1 cellular context compared by ENCODE assay signal in genomic region chr5:112160652-112161391, GRCh38.
A peak's percentile ranks its signal among the peaks of the same experiment; 100 is the strongest.
TF ChIP-seq lines count a peak whose summit lies in the region.

No MANE protein-coding gene starts in this region.

TF ChIP-seq in K562, 482 proteins besides CTCF, POLR2A, EP300 and RAD21 (continued from another document and continues in another):
- TF ChIP-seq, protein P1, sequence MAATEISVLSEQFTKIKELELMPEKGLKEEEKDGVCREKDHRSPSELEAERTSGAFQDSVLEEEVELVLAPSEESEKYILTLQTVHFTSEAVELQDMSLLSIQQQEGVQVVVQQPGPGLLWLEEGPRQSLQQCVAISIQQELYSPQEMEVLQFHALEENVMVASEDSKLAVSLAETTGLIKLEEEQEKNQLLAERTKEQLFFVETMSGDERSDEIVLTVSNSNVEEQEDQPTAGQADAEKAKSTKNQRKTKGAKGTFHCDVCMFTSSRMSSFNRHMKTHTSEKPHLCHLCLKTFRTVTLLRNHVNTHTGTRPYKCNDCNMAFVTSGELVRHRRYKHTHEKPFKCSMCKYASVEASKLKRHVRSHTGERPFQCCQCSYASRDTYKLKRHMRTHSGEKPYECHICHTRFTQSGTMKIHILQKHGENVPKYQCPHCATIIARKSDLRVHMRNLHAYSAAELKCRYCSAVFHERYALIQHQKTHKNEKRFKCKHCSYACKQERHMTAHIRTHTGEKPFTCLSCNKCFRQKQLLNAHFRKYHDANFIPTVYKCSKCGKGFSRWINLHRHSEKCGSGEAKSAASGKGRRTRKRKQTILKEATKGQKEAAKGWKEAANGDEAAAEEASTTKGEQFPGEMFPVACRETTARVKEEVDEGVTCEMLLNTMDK (IDR thresholded peaks at IDR 0.05; ENCODE audit: borderline replicate concordance, insufficient read depth, low read depth, low read length, poor library complexity, severe bottlenecking) = peak; percentile 90
- TF ChIP-seq, protein P2, sequence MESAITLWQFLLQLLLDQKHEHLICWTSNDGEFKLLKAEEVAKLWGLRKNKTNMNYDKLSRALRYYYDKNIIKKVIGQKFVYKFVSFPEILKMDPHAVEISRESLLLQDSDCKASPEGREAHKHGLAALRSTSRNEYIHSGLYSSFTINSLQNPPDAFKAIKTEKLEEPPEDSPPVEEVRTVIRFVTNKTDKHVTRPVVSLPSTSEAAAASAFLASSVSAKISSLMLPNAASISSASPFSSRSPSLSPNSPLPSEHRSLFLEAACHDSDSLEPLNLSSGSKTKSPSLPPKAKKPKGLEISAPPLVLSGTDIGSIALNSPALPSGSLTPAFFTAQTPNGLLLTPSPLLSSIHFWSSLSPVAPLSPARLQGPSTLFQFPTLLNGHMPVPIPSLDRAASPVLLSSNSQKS (CRISPR knock-in tag; IDR thresholded peaks at IDR 0.05) = no peak
- TF ChIP-seq, protein P3, sequence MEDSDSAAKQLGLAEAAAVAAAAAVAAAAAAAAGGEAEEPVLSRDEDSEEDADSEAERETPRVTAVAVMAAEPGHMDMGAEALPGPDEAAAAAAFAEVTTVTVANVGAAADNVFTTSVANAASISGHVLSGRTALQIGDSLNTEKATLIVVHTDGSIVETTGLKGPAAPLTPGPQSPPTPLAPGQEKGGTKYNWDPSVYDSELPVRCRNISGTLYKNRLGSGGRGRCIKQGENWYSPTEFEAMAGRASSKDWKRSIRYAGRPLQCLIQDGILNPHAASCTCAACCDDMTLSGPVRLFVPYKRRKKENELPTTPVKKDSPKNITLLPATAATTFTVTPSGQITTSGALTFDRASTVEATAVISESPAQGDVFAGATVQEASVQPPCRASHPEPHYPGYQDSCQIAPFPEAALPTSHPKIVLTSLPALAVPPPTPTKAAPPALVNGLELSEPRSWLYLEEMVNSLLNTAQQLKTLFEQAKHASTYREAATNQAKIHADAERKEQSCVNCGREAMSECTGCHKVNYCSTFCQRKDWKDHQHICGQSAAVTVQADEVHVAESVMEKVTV (CRISPR knock-in tag; IDR thresholded peaks at IDR 0.05) = peak; percentile 65
- TF ChIP-seq ZNF253 (CRISPR knock-in tag; conservative IDR thresholded peaks at IDR 0.05) = no peak
- no peak for TF ChIP-seq DDX20 (tag; IDR thresholded peaks at IDR 0.05; ENCODE audit: low read depth)
- TF ChIP-seq RFX1 (IDR thresholded peaks at IDR 0.05) = no peak; the same call in 1 of the 2 replicates
- TF ChIP-seq ZNF347 (CRISPR knock-in tag; IDR thresholded peaks at IDR 0.05; ENCODE audit: low read depth) = no peak
- no peak for TF ChIP-seq BACH1 (tag; IDR thresholded peaks at IDR 0.05)
- peak; percentile 82 for TF ChIP-seq RNF2 (IDR thresholded peaks at IDR 0.05)
- peak; percentile 77 for TF ChIP-seq HCFC1 (IDR thresholded peaks at IDR 0.05; ENCODE audit: low read depth, low read length)
- peak; percentile 92 for TF ChIP-seq PCBP1 (IDR thresholded peaks at IDR 0.05; ENCODE audit: low read depth, low read length, poor library complexity, severe bottlenecking)
- TF ChIP-seq SREBF1 (IDR thresholded peaks at IDR 0.05; ENCODE audit: borderline replicate concordance, low read depth, low read length) = peak; percentile 99
- TF ChIP-seq ELF2 (CRISPR knock-in tag; IDR thresholded peaks at IDR 0.05) = no peak; the same call in 1 of the 2 replicates
- TF ChIP-seq, protein P4, sequence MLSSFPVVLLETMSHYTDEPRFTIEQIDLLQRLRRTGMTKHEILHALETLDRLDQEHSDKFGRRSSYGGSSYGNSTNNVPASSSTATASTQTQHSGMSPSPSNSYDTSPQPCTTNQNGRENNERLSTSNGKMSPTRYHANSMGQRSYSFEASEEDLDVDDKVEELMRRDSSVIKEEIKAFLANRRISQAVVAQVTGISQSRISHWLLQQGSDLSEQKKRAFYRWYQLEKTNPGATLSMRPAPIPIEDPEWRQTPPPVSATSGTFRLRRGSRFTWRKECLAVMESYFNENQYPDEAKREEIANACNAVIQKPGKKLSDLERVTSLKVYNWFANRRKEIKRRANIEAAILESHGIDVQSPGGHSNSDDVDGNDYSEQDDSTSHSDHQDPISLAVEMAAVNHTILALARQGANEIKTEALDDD (IDR thresholded peaks at IDR 0.05) = no peak
- TF ChIP-seq, protein P5, sequence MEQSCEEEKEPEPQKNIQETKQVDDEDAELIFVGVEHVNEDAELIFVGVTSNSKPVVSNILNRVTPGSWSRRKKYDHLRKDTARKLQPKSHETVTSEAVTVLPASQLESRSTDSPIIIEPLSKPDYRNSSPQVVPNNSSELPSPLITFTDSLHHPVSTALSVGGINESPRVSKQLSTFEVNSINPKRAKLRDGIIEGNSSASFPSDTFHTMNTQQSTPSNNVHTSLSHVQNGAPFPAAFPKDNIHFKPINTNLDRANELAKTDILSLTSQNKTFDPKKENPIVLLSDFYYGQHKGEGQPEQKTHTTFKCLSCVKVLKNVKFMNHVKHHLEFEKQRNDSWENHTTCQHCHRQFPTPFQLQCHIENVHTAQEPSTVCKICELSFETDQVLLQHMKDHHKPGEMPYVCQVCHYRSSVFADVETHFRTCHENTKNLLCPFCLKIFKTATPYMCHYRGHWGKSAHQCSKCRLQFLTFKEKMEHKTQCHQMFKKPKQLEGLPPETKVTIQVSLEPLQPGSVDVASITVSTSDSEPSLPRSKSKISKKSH (CRISPR knock-in tag; IDR thresholded peaks at IDR 0.05) = no peak
- TF ChIP-seq MYBL2 (IDR thresholded peaks at IDR 0.05; ENCODE audit: low read depth) = no peak
- no peak for TF ChIP-seq MYBL2 (CRISPR knock-in tag; IDR thresholded peaks at IDR 0.05; ENCODE audit: borderline replicate concordance)
- no peak for TF ChIP-seq SMAD4 (CRISPR knock-in tag; conservative IDR thresholded peaks at IDR 0.05)
- TF ChIP-seq TAL1 (IDR thresholded peaks at IDR 0.05) = no peak
- peak; percentile 85 for TF ChIP-seq PHF20 (IDR thresholded peaks at IDR 0.05; ENCODE audit: partially characterized antibody)
- peak; percentile 48 for TF ChIP-seq NFIC (IDR thresholded peaks at IDR 0.05)
- TF ChIP-seq ZC3H8 (IDR thresholded peaks at IDR 0.05) = no peak
- TF ChIP-seq TOE1 (IDR thresholded peaks at IDR 0.05; ENCODE audit: borderline replicate concordance) = peak; percentile 90
- TF ChIP-seq TOE1 (CRISPR knock-in tag; IDR thresholded peaks at IDR 0.05; ENCODE audit: borderline replicate concordance, low read depth) = peak; percentile 60; the same call in 1 of the 2 replicates
- TF ChIP-seq KLF16 (IDR thresholded peaks at IDR 0.05) = peak; percentile 73
- TF ChIP-seq IRF2 (CRISPR knock-in tag; IDR thresholded peaks at IDR 0.05) = no peak
- TF ChIP-seq HDAC8 (tag; IDR thresholded peaks at IDR 0.05) = no peak
- TF ChIP-seq ZNF76 (CRISPR knock-in tag; IDR thresholded peaks at IDR 0.05; ENCODE audit: borderline replicate concordance) = no peak
- no peak for TF ChIP-seq DIDO1 (tag; IDR thresholded peaks at IDR 0.05; ENCODE audit: low read depth)
- TF ChIP-seq, protein P6, sequence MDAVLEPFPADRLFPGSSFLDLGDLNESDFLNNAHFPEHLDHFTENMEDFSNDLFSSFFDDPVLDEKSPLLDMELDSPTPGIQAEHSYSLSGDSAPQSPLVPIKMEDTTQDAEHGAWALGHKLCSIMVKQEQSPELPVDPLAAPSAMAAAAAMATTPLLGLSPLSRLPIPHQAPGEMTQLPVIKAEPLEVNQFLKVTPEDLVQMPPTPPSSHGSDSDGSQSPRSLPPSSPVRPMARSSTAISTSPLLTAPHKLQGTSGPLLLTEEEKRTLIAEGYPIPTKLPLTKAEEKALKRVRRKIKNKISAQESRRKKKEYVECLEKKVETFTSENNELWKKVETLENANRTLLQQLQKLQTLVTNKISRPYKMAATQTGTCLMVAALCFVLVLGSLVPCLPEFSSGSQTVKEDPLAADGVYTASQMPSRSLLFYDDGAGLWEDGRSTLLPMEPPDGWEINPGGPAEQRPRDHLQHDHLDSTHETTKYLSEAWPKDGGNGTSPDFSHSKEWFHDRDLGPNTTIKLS (IDR thresholded peaks at IDR 0.05; ENCODE audit: borderline replicate concordance, low read depth) = no peak
- peak; percentile 98 for TF ChIP-seq SUPT5H (IDR thresholded peaks at IDR 0.05)
- no peak for TF ChIP-seq XRCC3 (IDR thresholded peaks at IDR 0.05)
- no peak for TF ChIP-seq ZBTB8A (IDR thresholded peaks at IDR 0.05; ENCODE audit: partially characterized antibody)
- TF ChIP-seq, protein P7, sequence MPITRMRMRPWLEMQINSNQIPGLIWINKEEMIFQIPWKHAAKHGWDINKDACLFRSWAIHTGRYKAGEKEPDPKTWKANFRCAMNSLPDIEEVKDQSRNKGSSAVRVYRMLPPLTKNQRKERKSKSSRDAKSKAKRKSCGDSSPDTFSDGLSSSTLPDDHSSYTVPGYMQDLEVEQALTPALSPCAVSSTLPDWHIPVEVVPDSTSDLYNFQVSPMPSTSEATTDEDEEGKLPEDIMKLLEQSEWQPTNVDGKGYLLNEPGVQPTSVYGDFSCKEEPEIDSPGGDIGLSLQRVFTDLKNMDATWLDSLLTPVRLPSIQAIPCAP (CRISPR knock-in tag; IDR thresholded peaks at IDR 0.05; ENCODE audit: borderline replicate concordance) = no peak
- TF ChIP-seq REST (CRISPR knock-in tag; IDR thresholded peaks at IDR 0.05; ENCODE audit: low read depth) = 0 out of 2 replicates have a peak, but pooled peaks have one; percentile 19
- TF ChIP-seq, protein P8, sequence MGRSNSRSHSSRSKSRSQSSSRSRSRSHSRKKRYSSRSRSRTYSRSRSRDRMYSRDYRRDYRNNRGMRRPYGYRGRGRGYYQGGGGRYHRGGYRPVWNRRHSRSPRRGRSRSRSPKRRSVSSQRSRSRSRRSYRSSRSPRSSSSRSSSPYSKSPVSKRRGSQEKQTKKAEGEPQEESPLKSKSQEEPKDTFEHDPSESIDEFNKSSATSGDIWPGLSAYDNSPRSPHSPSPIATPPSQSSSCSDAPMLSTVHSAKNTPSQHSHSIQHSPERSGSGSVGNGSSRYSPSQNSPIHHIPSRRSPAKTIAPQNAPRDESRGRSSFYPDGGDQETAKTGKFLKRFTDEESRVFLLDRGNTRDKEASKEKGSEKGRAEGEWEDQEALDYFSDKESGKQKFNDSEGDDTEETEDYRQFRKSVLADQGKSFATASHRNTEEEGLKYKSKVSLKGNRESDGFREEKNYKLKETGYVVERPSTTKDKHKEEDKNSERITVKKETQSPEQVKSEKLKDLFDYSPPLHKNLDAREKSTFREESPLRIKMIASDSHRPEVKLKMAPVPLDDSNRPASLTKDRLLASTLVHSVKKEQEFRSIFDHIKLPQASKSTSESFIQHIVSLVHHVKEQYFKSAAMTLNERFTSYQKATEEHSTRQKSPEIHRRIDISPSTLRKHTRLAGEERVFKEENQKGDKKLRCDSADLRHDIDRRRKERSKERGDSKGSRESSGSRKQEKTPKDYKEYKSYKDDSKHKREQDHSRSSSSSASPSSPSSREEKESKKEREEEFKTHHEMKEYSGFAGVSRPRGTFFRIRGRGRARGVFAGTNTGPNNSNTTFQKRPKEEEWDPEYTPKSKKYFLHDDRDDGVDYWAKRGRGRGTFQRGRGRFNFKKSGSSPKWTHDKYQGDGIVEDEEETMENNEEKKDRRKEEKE (IDR thresholded peaks at IDR 0.05; ENCODE audit: borderline replicate concordance in 1 of 2, control insufficient read depth in 1 of 2, low read depth in 2 of 2, low read length in 1 of 2) = peak; percentile 75 to 94; a peak in 3 of 4 replicates
- TF ChIP-seq KDM1A (IDR thresholded peaks at IDR 0.05) = no peak
- TF ChIP-seq JUND (IDR thresholded peaks at IDR 0.05; ENCODE audit: borderline replicate concordance, low read depth, low read length) = peak; percentile 100
- no peak; the same call in 2 of the 3 replicates for TF ChIP-seq JUND (tag; IDR thresholded peaks at IDR 0.05; ENCODE audit: borderline replicate concordance, low read depth, low read length)
- no peak for TF ChIP-seq RBM15 (IDR thresholded peaks at IDR 0.05; ENCODE audit: insufficient read depth, low read length)
- no peak for TF ChIP-seq MEIS2 (IDR thresholded peaks at IDR 0.05; ENCODE audit: partially characterized antibody)
- no peak for TF ChIP-seq TAF15 (IDR thresholded peaks at IDR 0.05; ENCODE audit: low read depth, low read length)
- TF ChIP-seq ZC3H4 (CRISPR knock-in tag; IDR thresholded peaks at IDR 0.05; ENCODE audit: borderline replicate concordance) = no peak
- TF ChIP-seq BCOR (IDR thresholded peaks at IDR 0.05) = no peak
- TF ChIP-seq, protein P9, sequence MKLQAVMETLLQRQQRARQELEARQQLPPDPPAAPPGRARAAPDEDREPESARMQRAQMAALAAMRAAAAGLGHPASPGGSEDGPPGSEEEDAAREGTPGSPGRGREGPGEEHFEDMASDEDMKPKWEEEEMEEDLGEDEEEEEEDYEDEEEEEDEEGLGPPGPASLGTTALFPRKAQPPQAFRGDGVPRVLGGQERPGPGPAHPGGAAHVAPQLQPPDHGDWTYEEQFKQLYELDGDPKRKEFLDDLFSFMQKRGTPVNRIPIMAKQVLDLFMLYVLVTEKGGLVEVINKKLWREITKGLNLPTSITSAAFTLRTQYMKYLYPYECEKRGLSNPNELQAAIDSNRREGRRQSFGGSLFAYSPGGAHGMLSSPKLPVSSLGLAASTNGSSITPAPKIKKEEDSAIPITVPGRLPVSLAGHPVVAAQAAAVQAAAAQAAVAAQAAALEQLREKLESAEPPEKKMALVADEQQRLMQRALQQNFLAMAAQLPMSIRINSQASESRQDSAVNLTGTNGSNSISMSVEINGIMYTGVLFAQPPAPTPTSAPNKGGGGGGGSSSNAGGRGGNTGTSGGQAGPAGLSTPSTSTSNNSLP (IDR thresholded peaks at IDR 0.05; ENCODE audit: borderline replicate concordance, low read depth, low read length) = peak; percentile 87; the same call in 1 of the 2 replicates
- no peak; the same call in 1 of the 2 replicates for TF ChIP-seq RAD51 (IDR thresholded peaks at IDR 0.05; ENCODE audit: borderline replicate concordance, low read depth)
- no peak for TF ChIP-seq CHD4 (IDR thresholded peaks at IDR 0.05; ENCODE audit: insufficient read depth, insufficient replicate concordance, low read depth, low read length, poor library complexity, severe bottlenecking)
- TF ChIP-seq MAZ (CRISPR knock-in tag; conservative IDR thresholded peaks at IDR 0.05 in 1 of 2, IDR thresholded peaks at IDR 0.05 in 1 of 2) = peak; percentile 79 to 83
